15 cellular contexts compared by ENCODE assay signal in the genomic region with DNA sequence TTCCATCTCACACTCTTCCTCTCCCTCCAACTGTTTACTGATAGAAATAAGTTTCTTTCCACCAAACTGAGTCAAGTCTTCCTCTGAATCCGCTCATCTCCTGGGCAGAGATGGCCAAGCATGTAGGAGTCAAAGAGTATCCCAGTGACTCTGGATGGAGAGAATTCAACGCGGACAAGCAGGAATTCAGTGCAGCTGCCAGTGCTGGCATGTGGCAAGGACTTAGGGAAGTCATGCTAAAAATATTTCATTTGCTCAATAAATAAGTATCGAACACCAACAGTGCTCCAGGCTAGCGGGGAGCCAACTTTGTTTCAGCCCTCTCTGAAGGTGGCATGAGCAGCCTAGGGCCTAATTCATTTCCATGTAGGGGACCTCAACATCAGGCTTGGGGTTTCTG.
DNase-seq lines count a peak whose midpoint lies in the region; ATAC-seq and TF ChIP-seq lines count a peak whose summit lies in the region.
"Had no signal": no experiment of that assay in that cellular context is flagged by ENCODE, and none has a peak within 500 bp of the region (broad histone marks: within the 10 kb centered on the region; RNA-seq: fewer than 3 reads in every experiment).

No MANE protein-coding gene starts in this region.

- peaks cover 4% of the 10 kb centered on the region for H3K27me3 Mint-ChIP-seq in chondrocyte (ENCODE audit: low read depth)

- H4K91ac ChIP-seq in IMR-90 (ENCODE audit: insufficient read depth, low read depth, low read length): peak overlapping the region; percentile 83

- CTCF ChIA-PET in IMR-90 (lab: Yijun Ruan, JAX): no interaction called here

- H3K18ac ChIP-seq in IMR-90 (ENCODE audit: low read depth, low read length): peak overlapping the region; percentile 76

- 0 out of 2 replicates have a peak overlapping the region, but pooled peaks have one; percentile 18 for H4K5ac ChIP-seq in IMR-90 (ENCODE audit: low read depth, low read length)

- ATAC-seq in IMR-90 (ENCODE audit: low read depth) (peak; percentile 85), HG02678 (IDR thresholded peaks at IDR 0.05; ENCODE audit: unreplicated experiment) (no peak), GM18502 (IDR thresholded peaks at IDR 0.05; ENCODE audit: poor library complexity, unreplicated experiment) (no peak)
- ATAC-seq: activated CD8-positive, alpha-beta T cell treated with anti-CD3 and anti-CD28 coated beads, Interleukin-2, amount 10 ng/mL, durations not matched to agents 7 days and 5 days; naive thymus-derived CD8-positive, alpha-beta T cell had no signal

- peaks cover 5% of the 10 kb centered on the region; the same call in 1 of the 2 replicates for H3K9me1 ChIP-seq in IMR-90 (ENCODE audit: insufficient read depth, low read length)

- TF ChIP-seq POLR2A in IMR-90 (IDR thresholded peaks at IDR 0.05; ENCODE audit: low read depth, low read length): no peak
- no peak for TF ChIP-seq POLR2A in transverse colon (IDR thresholded peaks at IDR 0.05)
- TF ChIP-seq POLR2A in ovary (IDR thresholded peaks at IDR 0.05): no peak

- peak overlapping the region; percentile 65 for H2AK5ac ChIP-seq in IMR-90 (ENCODE audit: low read depth, low read length)

- peak overlapping the region; percentile 36; the same call in 1 of the 2 replicates for H3K27ac ChIP-seq in IMR-90 (ENCODE audit: insufficient read depth, low read length)
- peak overlapping the region; percentile 35 for H3K27ac ChIP-seq in left ventricle myocardium inferior (replicated peaks)
- peak overlapping the region in 2 of 4 donors; percentile 11 for H3K27ac ChIP-seq in transverse colon
- H3K27ac ChIP-seq in ovary: no peak overlapping the region
- H3K27ac ChIP-seq: HL-60 had no signal

- H3K9me3 Mint-ChIP-seq in chondrocyte (ENCODE audit: low read depth): no peaks in the 10 kb centered on the region
- H3K9me3 Mint-ChIP-seq: activated T-helper 2 cell treated with anti-CD3 and anti-CD28 coated beads, Interferon-gamma antibody, Interleukin-2, Interleukin-4, amounts not matched to agents 10 μg/mL and 5 μg/mL and 100 μg/mL, durations not matched to agents 14 hours and 24 hours and 36 hours; naive thymus-derived CD8-positive, alpha-beta T cell had no signal

- in situ Hi-C loops in IMR-90 (cut with MboI; ENCODE audit: low sequenced_read_pairs) (no loop called here), transverse colon (cut with MboI; ENCODE audit: low pct_ligation_motif_present in 1 of 4, low pct_unique_long_range_greater_than_20kb in 1 of 4, low sequenced_read_pairs in 3 of 4) (no loop called here)

- H2BK120ac ChIP-seq in IMR-90 (ENCODE audit: low read depth, low read length): peak overlapping the region; percentile 92

- peak overlapping the region; percentile 5 for H2AK9ac ChIP-seq in IMR-90 (replicated peaks; ENCODE audit: low read depth, low read length, poor library complexity)

- TF ChIP-seq EP300 in transverse colon (IDR thresholded peaks at IDR 0.05; ENCODE audit: low read depth) (no peak), ovary (IDR thresholded peaks at IDR 0.05) (no peak)

- peak overlapping the region; percentile 67 for H3K14ac ChIP-seq in IMR-90 (replicated peaks; ENCODE audit: low read depth, low read length)

- DNase-seq in IMR-90 (peak; percentile 73), chondrocyte (ENCODE audit: low spot score) (no peak), left ventricle myocardium inferior (peak; percentile 28), transverse colon (peak; percentile 15), SKM-1 treated with dmso at 0.1 percent for 144 hours (lab: John Stamatoyannopoulos, UW; ENCODE audit: unreplicated experiment) (no peak), ovary (no peak)
- DNase-seq: activated CD8-positive, alpha-beta T cell treated with anti-CD3 and anti-CD28 coated beads, Interleukin-2, amount 10 ng/mL, durations not matched to agents 7 days and 5 days; KG1; naive thymus-derived CD8-positive, alpha-beta T cell; NCI-H1436 had no signal

- peak overlapping the region; percentile 53 for H3K27ac Mint-ChIP-seq in chondrocyte (ENCODE audit: unreplicated experiment)
- H3K27ac Mint-ChIP-seq: activated CD8-positive, alpha-beta T cell treated with anti-CD3 and anti-CD28 coated beads, Interleukin-2, amount 10 ng/mL, durations not matched to agents 7 days and 5 days; activated T-helper 2 cell treated with anti-CD3 and anti-CD28 coated beads, Interferon-gamma antibody, Interleukin-2, Interleukin-4, amounts not matched to agents 10 μg/mL and 5 μg/mL and 100 μg/mL, durations not matched to agents 14 hours and 24 hours and 36 hours; naive thymus-derived CD8-positive, alpha-beta T cell had no signal

- H3K27me3 ChIP-seq in IMR-90 (ENCODE audit: control insufficient read depth, insufficient read depth, low read length) (peaks cover 2% of the 10 kb centered on the region), left ventricle myocardium inferior (ENCODE audit: low read depth) (peaks cover 7% of the 10 kb centered on the region), transverse colon (no peaks in the 10 kb centered on the region), ovary (no peaks in the 10 kb centered on the region)
- H3K27me3 ChIP-seq: ascending aorta had no signal

- no TSS peak for BruUV-seq in IMR-90 (replicated peaks; lab: Mats Ljungman, UMichigan)

- intact Hi-C loops in IMR-90 (cut with micrococcal nuclease): no loop called here
- intact Hi-C loops in left ventricle myocardium inferior (cut with micrococcal nuclease): no loop called here
- intact Hi-C loops in transverse colon (cut with DNase I; ENCODE audit: low total_unique reads): no loop called here
- intact Hi-C loops in ovary (cut with DNase I): no loop called here

- TF ChIP-seq RAD21 in IMR-90 (IDR thresholded peaks at IDR 0.05; ENCODE audit: low read length): no peak

- H3K4me2 ChIP-seq in IMR-90 (ENCODE audit: low read depth, low read length): peak overlapping the region; percentile 37

- no peaks in the 10 kb centered on the region for H4K20me1 ChIP-seq in IMR-90 (ENCODE audit: insufficient read depth, low read length)

- 80% methylated on average over 1 of the region's 5 CpGs; no CpG with 5 or more reads in 1 of the 2 experiments for WGBS in IMR-90 (ENCODE audit: extremely low coverage in 2 of 2, insufficient read length in 1 of 2), 2 experiments
- 79% methylated on average over 5 of the region's 5 CpGs; no CpG with 5 or more reads in 1 of the 2 donors for WGBS in transverse colon (ENCODE audit: low coverage in 1 of 2), 2 donors
- WGBS in ovary, 3 donors: 43 to 62% (median 45%) methylated on average over 5 of the region's 5 CpGs

- H3K23ac ChIP-seq in IMR-90 (ENCODE audit: low read depth, low read length): peak overlapping the region; percentile 44

- TF ChIP-seq CTCF in IMR-90 (conservative IDR thresholded peaks at IDR 0.05; ENCODE audit: low read depth, low read length) (no peak), chondrocyte (IDR thresholded peaks at IDR 0.05) (no peak), left ventricle myocardium inferior (IDR thresholded peaks at IDR 0.05; ENCODE audit: borderline replicate concordance) (no peak), transverse colon (IDR thresholded peaks at IDR 0.05) (no peak), ovary (IDR thresholded peaks at IDR 0.05) (no peak)

- H4K8ac ChIP-seq in IMR-90 (ENCODE audit: low read depth in 2 of 2, low read length in 2 of 2): peak overlapping the region; percentile 47 to 86; a peak in 3 of 4 replicates

- peak overlapping the region; percentile 57 for H2BK5ac ChIP-seq in IMR-90 (ENCODE audit: low read depth, low read length, poor library complexity, severe bottlenecking)

- H2BK20ac ChIP-seq in IMR-90 (ENCODE audit: low read depth, low read length): peak overlapping the region; percentile 97

- H3K36me3 Mint-ChIP-seq in chondrocyte (ENCODE audit: low read depth): no peaks in the 10 kb centered on the region
- H3K36me3 Mint-ChIP-seq: naive thymus-derived CD8-positive, alpha-beta T cell had no signal

- no peak overlapping the region for H3K4me3 ChIP-seq in IMR-90 (ENCODE audit: insufficient read depth, low read depth, low read length)
- no peak overlapping the region for H3K4me3 ChIP-seq in left ventricle myocardium inferior
- H3K4me3 ChIP-seq in transverse colon: no peak overlapping the region
- no peak overlapping the region for H3K4me3 ChIP-seq in ovary
- H3K4me3 ChIP-seq: ascending aorta had no signal

- dilution Hi-C loops in IMR-90 (cut with HindIII; ENCODE audit: low sequenced_read_pairs, unreplicated experiment): no loop called here

- no peaks in the 10 kb centered on the region for H3K79me1 ChIP-seq in IMR-90 (ENCODE audit: low read depth in 1 of 2, low read length in 2 of 2)

- H3K9ac ChIP-seq in IMR-90 (ENCODE audit: low read depth, low read length): no peak overlapping the region

- no peaks in the 10 kb centered on the region for H3K36me3 ChIP-seq in IMR-90 (ENCODE audit: control insufficient read depth, insufficient read depth, low read length)
- no peaks in the 10 kb centered on the region for H3K36me3 ChIP-seq in left ventricle myocardium inferior
- no peaks in the 10 kb centered on the region for H3K36me3 ChIP-seq in transverse colon
- no peaks in the 10 kb centered on the region for H3K36me3 ChIP-seq in ovary
- H3K36me3 ChIP-seq: ascending aorta had no signal

- H2BK15ac ChIP-seq in IMR-90 (ENCODE audit: low read depth, low read length): peak overlapping the region; percentile 70; the same call in 2 of the 3 replicates

- H3K56ac ChIP-seq in IMR-90 (ENCODE audit: extremely low read depth, insufficient read depth, low read length): no peak overlapping the region; the same call in 1 of the 2 replicates

- POLR2A ChIA-PET in IMR-90 (lab: Charles Lee; ENCODE audit: unreplicated experiment): no interaction called here

- H3K4me1 Mint-ChIP-seq in chondrocyte (ENCODE audit: low read depth): peaks cover 20% of the 10 kb centered on the region
- H3K4me1 Mint-ChIP-seq: naive thymus-derived CD8-positive, alpha-beta T cell had no signal

- peak overlapping the region; percentile 12 for H2AFZ ChIP-seq in IMR-90 (replicated peaks; ENCODE audit: low read length, poor library complexity)

- H3K4me1 ChIP-seq in IMR-90 (ENCODE audit: control insufficient read depth, insufficient read depth, low read length) (peaks cover 12% of the 10 kb centered on the region), left ventricle myocardium inferior (peaks cover 18% of the 10 kb centered on the region), transverse colon (no peaks in the 10 kb centered on the region), ovary (ENCODE audit: insufficient read depth) (no peaks in the 10 kb centered on the region)

- H3K4me3 Mint-ChIP-seq in chondrocyte (ENCODE audit: unreplicated experiment): no peak overlapping the region
- H3K4me3 Mint-ChIP-seq: activated CD8-positive, alpha-beta T cell treated with anti-CD3 and anti-CD28 coated beads, Interleukin-2, amount 10 ng/mL, durations not matched to agents 7 days and 5 days; naive thymus-derived CD8-positive, alpha-beta T cell had no signal

- H3K9me3 ChIP-seq in IMR-90 (ENCODE audit: control insufficient read depth, insufficient read depth, low read length) (no peaks in the 10 kb centered on the region), left ventricle myocardium inferior (replicated peaks) (no peaks in the 10 kb centered on the region), transverse colon (no peaks in the 10 kb centered on the region), ovary (no peaks in the 10 kb centered on the region)
- H3K9me3 ChIP-seq: ascending aorta had no signal

- H3K4ac ChIP-seq in IMR-90 (ENCODE audit: low read depth, low read length): peak overlapping the region; percentile 84

TF ChIP-seq in IMR-90, 13 proteins besides CTCF, POLR2A, EP300 and RAD21 (continues in another document):
- peak; percentile 34; the same call in 1 of the 2 replicates for TF ChIP-seq FOS (IDR thresholded peaks at IDR 0.05; ENCODE audit: low read depth, low read length)

Comparison
In these comparisons a context has a peak if more than half of its experiments do, and no peak if none do; other contexts are left out.
1. DNase-seq: peak in IMR-90 (single experiment), left ventricle myocardium inferior (single experiment) and transverse colon (single experiment); none in chondrocyte (single experiment), SKM-1 treated with dmso at 0.1 percent for 144 hours (single experiment) and ovary (0 of 5).
2. H3K27ac ChIP-seq: peak in IMR-90 (single experiment) and left ventricle myocardium inferior (single experiment); none in ovary (0 of 2).